ENCODE assay signal across 8 cellular contexts in genomic region chr5:53482717-53483638, GRCh38. TPM values are rescaled to one million over a fixed set of nuclear protein-coding genes. Genes with fewer than 3 reads are reported as not detected.
DNase-seq lines count a peak whose midpoint lies in the region; ATAC-seq and TF ChIP-seq lines count a peak whose summit lies in the region.

No MANE protein-coding gene starts in this region.

- peaks cover 56% of the 10 kb centered on the region for H3K79me2 ChIP-seq in neural progenitor cell (ENCODE audit: low read depth)

- peaks cover 75% of the 10 kb centered on the region for H3K27me3 Mint-ChIP-seq in CD4-positive, alpha-beta T cell
- peaks cover 9% of the 10 kb centered on the region for H3K27me3 Mint-ChIP-seq in neural progenitor cell (ENCODE audit: insufficient read depth, low read depth)

- H3K36me3 ChIP-seq in neural progenitor cell = peaks cover 13% of the 10 kb centered on the region

- H3K4me1 Mint-ChIP-seq in CD4-positive, alpha-beta T cell (ENCODE audit: low read depth) = peaks cover 46% of the 10 kb centered on the region
- peaks cover 15% of the 10 kb centered on the region for H3K4me1 Mint-ChIP-seq in neural progenitor cell

- no peak for TF ChIP-seq CTCF in CD4-positive, alpha-beta T cell (IDR thresholded peaks at IDR 0.05)
- TF ChIP-seq CTCF in foreskin keratinocyte (conservative IDR thresholded peaks at IDR 0.05) (peak; percentile 57), neural progenitor cell (IDR thresholded peaks at IDR 0.05) (peak; percentile 67)

- peak; percentile 27 for ATAC-seq in CD4-positive, alpha-beta T cell (ENCODE audit: poor library complexity)
- peak; percentile 14 for ATAC-seq in HG02938 (IDR thresholded peaks at IDR 0.05; ENCODE audit: unreplicated experiment)
- peak; percentile 1 for ATAC-seq in foreskin keratinocyte
- no peak for ATAC-seq in GM19351 (IDR thresholded peaks at IDR 0.05; ENCODE audit: unreplicated experiment)
- no peak for ATAC-seq in HG02884 (IDR thresholded peaks at IDR 0.05; ENCODE audit: unreplicated experiment)

- H3K4me3 ChIP-seq in neural progenitor cell = peak overlapping the region; percentile 75

- H3K4me2 ChIP-seq in neural progenitor cell = peak overlapping the region; percentile 88

- CTCF ChIA-PET in CD4-positive, alpha-beta T cell (lab: Charles Lee) = no interaction called here

- peak overlapping the region; percentile 53 for H3K27ac Mint-ChIP-seq in CD4-positive, alpha-beta T cell
- H3K27ac Mint-ChIP-seq in neural progenitor cell = peak overlapping the region; percentile 88

- peak in 1 of 10 experiments; percentile 11 for DNase-seq in CD4-positive, alpha-beta T cell
- peak; percentile 62 for DNase-seq in activated CD8-positive, alpha-beta memory T cell treated with anti-CD3 and anti-CD28 coated beads, Interleukin-2, amount 50 U/mL, for 48 hours
- DNase-seq in foreskin keratinocyte = no peak
- DNase-seq in neural progenitor cell (ENCODE audit: low spot score) = peak; percentile 77
- DNase-seq in epidermal melanocyte (ENCODE audit: insufficient read length, low spot score) = no peak

- peaks cover 10% of the 10 kb centered on the region for H3K36me3 Mint-ChIP-seq in CD4-positive, alpha-beta T cell (ENCODE audit: low read depth)
- H3K36me3 Mint-ChIP-seq in neural progenitor cell = peaks cover 13% of the 10 kb centered on the region

- no peak overlapping the region for H3K9ac ChIP-seq in neural progenitor cell

- peak overlapping the region; percentile 93 for H3K4me3 Mint-ChIP-seq in CD4-positive, alpha-beta T cell
- peak overlapping the region; percentile 96 for H3K4me3 Mint-ChIP-seq in neural progenitor cell

- H2AFZ ChIP-seq in neural progenitor cell (replicated peaks) = peak overlapping the region; percentile 76

- H4K20me1 ChIP-seq in neural progenitor cell (ENCODE audit: low read depth) = peaks cover 8% of the 10 kb centered on the region

- intact Hi-C loops in CD4-positive, alpha-beta T cell (cut with DNase I, micrococcal nuclease) = loop anchor here (5.0 to 10.0 kb wide), 2 partner anchors 749 to 832 kb away; partner anchors contain the start of gene ARL15 (in 1 of the 2)

- POLR2A ChIA-PET in CD4-positive, alpha-beta T cell (lab: Charles Lee) = interaction anchor here (0.8 to 1.0 kb wide), 2 partner anchors 11 to 78 kb away, joined by 3 to 4 read pairs; partner anchors contain the start of gene NDUFS4

- H3K9me3 Mint-ChIP-seq in CD4-positive, alpha-beta T cell = no peaks in the 10 kb centered on the region
- peaks cover 2% of the 10 kb centered on the region for H3K9me3 Mint-ChIP-seq in neural progenitor cell

- H3K9me3 ChIP-seq in CD4-positive, alpha-beta T cell (ENCODE audit: control insufficient read depth, low read length) = no peaks in the 10 kb centered on the region
- H3K9me3 ChIP-seq in neural progenitor cell (ENCODE audit: low read depth) = no peaks in the 10 kb centered on the region

- peaks cover 80% of the 10 kb centered on the region for H3F3A ChIP-seq in neural progenitor cell (ENCODE audit: low read depth)

- H3K4me1 ChIP-seq in foreskin keratinocyte = peaks cover 4% of the 10 kb centered on the region
- peaks cover 14% of the 10 kb centered on the region for H3K4me1 ChIP-seq in neural progenitor cell

- no peak overlapping the region for H3K27ac ChIP-seq in CD4-positive, alpha-beta T cell (ENCODE audit: low read depth, low read length)
- H3K27ac ChIP-seq in foreskin keratinocyte (peak overlapping the region; percentile 99), neural progenitor cell (no peak overlapping the region)

- peaks cover 31% of the 10 kb centered on the region for H3K27me3 ChIP-seq in CD4-positive, alpha-beta T cell (ENCODE audit: control insufficient read depth, insufficient read depth, low read length)
- H3K27me3 ChIP-seq in foreskin keratinocyte = no peaks in the 10 kb centered on the region
- no peaks in the 10 kb centered on the region for H3K27me3 ChIP-seq in neural progenitor cell

RNA-seq across cellular contexts. Expression of gene FST, which starts 2.5 kb away (rescaled TPM):
- total RNA-seq in CD4-positive, alpha-beta T cell = under 1 TPM; 0.67 to 0.99 TPM
- 307 and 529 TPM in 2 replicates for total RNA-seq in foreskin keratinocyte
- 236 and 450 TPM in 2 replicates for polyA plus RNA-seq in foreskin keratinocyte
- 58.7 and 79.4 TPM in 2 replicates for total RNA-seq in neural progenitor cell (ENCODE audit: low replicate concordance)

Comparison
In these comparisons a context has a peak if more than half of its experiments do, and no peak if none do; other contexts are left out.
1. ATAC-seq: peak in CD4-positive, alpha-beta T cell (single experiment), HG02938 (single experiment) and foreskin keratinocyte (single experiment); none in GM19351 (single experiment) and HG02884 (single experiment).
2. DNase-seq: peak in activated CD8-positive, alpha-beta memory T cell treated with anti-CD3 and anti-CD28 coated beads, Interleukin-2, amount 50 U/mL, for 48 hours (single experiment) and neural progenitor cell (single experiment); none in foreskin keratinocyte (0 of 2) and epidermal melanocyte (single experiment).
3. RNA of gene FST, which starts 2.5 kb away (total RNA-seq): 307 to 529 TPM in foreskin keratinocyte and 58.7 to 79.4 TPM in neural progenitor cell; 0.67 to 0.99 TPM in CD4-positive, alpha-beta T cell; every median in the first group is over 10 times any median in the second.